Comparison of ENCODE assay signal across 23 cellular contexts in the genomic region with DNA sequence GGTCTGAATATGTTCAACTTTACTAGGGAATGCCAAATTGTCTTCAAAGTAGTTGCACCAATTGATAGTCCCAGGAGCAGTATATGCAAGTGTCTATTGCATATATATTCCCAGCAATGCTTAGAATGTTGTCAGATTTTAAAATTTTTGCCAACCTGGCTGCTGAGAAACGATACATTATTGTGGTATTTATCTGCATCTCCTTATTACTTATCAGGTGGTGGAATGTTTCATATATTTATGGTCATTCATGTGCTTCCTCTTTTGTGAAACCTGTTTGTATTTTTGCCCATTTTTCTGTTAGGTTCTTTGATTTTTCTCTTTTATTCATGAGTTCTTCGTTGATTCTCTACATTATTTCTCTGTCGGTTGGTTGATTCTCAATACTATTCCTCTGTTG.
"Had no signal": no experiment of that assay in that cellular context is flagged by ENCODE, and none has a peak within 500 bp of the region (broad histone marks: within the 10 kb centered on the region; RNA-seq: fewer than 3 reads in every experiment).

No MANE protein-coding gene starts in this region.

- H3K36me3 ChIP-seq: colonic mucosa, prostate gland, right atrium auricular region, stomach, tibial artery, upper lobe of left lung had no signal

- ATAC-seq: left lobe of liver; mucosa of descending colon; natural killer cell treated with Interleukin-12 subunit alpha and Interleukin-12 subunit beta and Interleukin-15 and Interleukin-18, amount 100 ng/mL, for 72 hours; sciatic nerve; stimulated activated effector memory CD8-positive, alpha-beta T cell treated with anti-CD3 and anti-CD28 coated beads, Interleukin-12 subunit alpha, Interleukin-12 subunit beta, amount 100 ng/mL, for 72 hours had no signal

- H3K4me1 ChIP-seq: colonic mucosa, prostate gland, tibial artery had no signal

- H3K9me3 ChIP-seq: colonic mucosa, mucosa of descending colon, prostate gland, right atrium auricular region, stomach, tibial artery, upper lobe of left lung had no signal

- H3K4me2 ChIP-seq: smooth muscle cell had no signal

- H3K27ac ChIP-seq: colonic mucosa, prostate gland, right atrium auricular region, stomach, tibial artery, upper lobe of left lung had no signal

- DNase-seq: colonic mucosa; effector memory CD4-positive, alpha-beta T cell; kidney; mesenchymal stem cell; mucosa of descending colon; naive B cell; stimulated activated CD4-positive, alpha-beta T cell treated with anti-CD3 and anti-CD28 coated beads, Interleukin-12 subunit alpha, Interleukin-12 subunit beta, amount 100 ng/mL, for 4 hours; stimulated activated CD4-positive, alpha-beta T cell treated with anti-CD3 and anti-CD28 coated beads, Interleukin-2, amount 100 ng/mL, for 24 hours; stimulated activated CD4-positive, alpha-beta T cell treated with anti-CD3 and anti-CD28 coated beads, Interleukin-4, amount 100 ng/mL, for 24 hours; stimulated activated naive CD4-positive, alpha-beta T cell treated with Interleukin-2 at 50 U/mL for 16 hours; stomach; tibial artery; upper lobe of left lung had no signal

- H3K27me3 ChIP-seq: colonic mucosa, right atrium auricular region, stomach, tibial artery, upper lobe of left lung had no signal

- FAIRE-seq: endometrium, urothelium cell line had no signal

- H3K4me3 ChIP-seq: colonic mucosa, lung, mucosa of descending colon, prostate gland, right atrium auricular region, smooth muscle cell, stomach, tibial artery, upper lobe of left lung had no signal
